In genomic region chr2:100981011-100981410, GRCh38 we compare ENCODE assay signal across 22 cellular contexts.
"Had no signal": no experiment of that assay in that cellular context is flagged by ENCODE, and none has a peak within 500 bp of the region (broad histone marks: within the 10 kb centered on the region; RNA-seq: fewer than 3 reads in every experiment).

No MANE protein-coding gene starts in this region.

- ATAC-seq: activated CD4-positive, CD25-positive, alpha-beta regulatory T cell treated with anti-CD3 and anti-CD28 coated beads, Interleukin-2, amount 50 U/mL, for 24 hours; heart right ventricle; mucosa of descending colon had no signal

- H3K27ac Mint-ChIP-seq: naive B cell; progenitor cell of endocrine pancreas; T-helper 1 cell treated with Interleukin-12 subunit alpha and Interleukin-12 subunit beta and Interleukin-4 antibody, amounts not matched to agents 30 μg/mL and 1 μg/mL, for 36 hours had no signal

- FAIRE-seq: endothelial cell of umbilical vein had no signal

- H3K4me3 ChIP-seq: breast epithelium, esophagus muscularis mucosa, heart right ventricle, left ventricle myocardium inferior, mucosa of descending colon, upper lobe of left lung had no signal

- H3K36me3 Mint-ChIP-seq: naive B cell had no signal

- H3K27me3 ChIP-seq: breast epithelium, esophagus muscularis mucosa, heart right ventricle, upper lobe of left lung had no signal

- H3K27ac ChIP-seq: breast epithelium, heart right ventricle, left ventricle myocardium inferior, upper lobe of left lung had no signal

- H3K9me3 Mint-ChIP-seq: naive B cell; T-helper 1 cell treated with Interleukin-12 subunit alpha and Interleukin-12 subunit beta and Interleukin-4 antibody, amounts not matched to agents 30 μg/mL and 1 μg/mL, for 36 hours had no signal

- H3K4me3 Mint-ChIP-seq: T-helper 1 cell treated with Interleukin-12 subunit alpha and Interleukin-12 subunit beta and Interleukin-4 antibody, amounts not matched to agents 30 μg/mL and 1 μg/mL, for 36 hours had no signal

- H3K9me3 ChIP-seq: breast epithelium, esophagus muscularis mucosa, heart right ventricle, left ventricle myocardium inferior, mucosa of descending colon, upper lobe of left lung had no signal

- H3K4me1 ChIP-seq: breast epithelium, upper lobe of left lung had no signal

- H3K36me3 ChIP-seq: breast epithelium had no signal

- DNase-seq: activated CD8-positive, alpha-beta memory T cell treated with anti-CD3 and anti-CD28 coated beads for 24 hours; activated CD8-positive, alpha-beta memory T cell treated with anti-CD3 and anti-CD28 coated beads, Interleukin-2, amount 50 U/mL, for 48 hours; activated naive CD4-positive, alpha-beta T cell treated with anti-CD3 and anti-CD28 coated beads, Interleukin-2, amount 50 U/mL, for 16 hours; activated T-cell treated with anti-CD3 and anti-CD28 coated beads, Interleukin-2, amount 50 U/mL, for 48 hours; cerebellar nuclear complex; cortex of kidney; effector CD4-positive, alpha-beta T cell; heart right ventricle; kidney glomerular epithelial cell; left ventricle myocardium inferior; mucosa of descending colon; naive B cell; stimulated activated CD4-positive, alpha-beta T cell treated with anti-CD3 and anti-CD28 coated beads, Interleukin-12 subunit alpha, Interleukin-12 subunit beta, amount 100 ng/mL, for 4 hours; stimulated activated CD4-positive, alpha-beta T cell treated with anti-CD3 and anti-CD28 coated beads, Interleukin-2, amount 100 ng/mL, for 24 hours; stimulated activated naive CD4-positive, alpha-beta T cell treated with Interleukin-2 at 50 U/mL for 16 hours; upper lobe of left lung had no signal
